28 cellular contexts compared by ENCODE assay signal in the genomic region with DNA sequence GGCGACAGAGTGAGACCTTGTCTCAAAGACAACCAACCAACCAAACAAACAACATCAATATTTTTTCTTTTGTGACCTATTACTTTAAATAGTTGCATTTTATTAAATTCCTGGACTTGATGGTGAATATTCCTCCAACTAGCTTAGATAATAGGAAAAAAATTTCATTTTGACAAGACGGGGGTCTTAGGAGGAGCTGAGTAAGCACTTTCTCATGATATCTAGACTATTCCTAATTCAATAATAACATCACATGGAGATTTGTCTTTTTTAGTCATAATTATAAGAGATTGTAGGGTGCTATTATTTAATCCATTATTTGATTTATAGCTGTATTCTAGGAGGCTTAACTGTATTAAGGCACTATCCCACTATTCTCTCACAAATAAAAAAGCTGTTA.
"Had no signal": no experiment of that assay in that cellular context is flagged by ENCODE, and none has a peak within 500 bp of the region (broad histone marks: within the 10 kb centered on the region; RNA-seq: fewer than 3 reads in every experiment).

No MANE protein-coding gene starts in this region.

- H3K36me3 Mint-ChIP-seq: naive B cell had no signal

- FAIRE-seq: endometrium, islet of Langerhans, keratinocyte had no signal

- H3K4me1 ChIP-seq: colonic mucosa, esophagus squamous epithelium, gastrocnemius medialis, heart right ventricle, left lung, lower lobe of right lung had no signal

- H3K4me1 Mint-ChIP-seq: mesothelial cell of epicardium, naive B cell had no signal

- H3K27me3 Mint-ChIP-seq: dendritic cell treated with granulocyte-macrophage colony-stimulating factor and Interleukin-4, amounts not matched to agents 40 ng/mL and 50 ng/mL, for 4 days; effector memory CD8-positive, alpha-beta T cell had no signal

- H3K36me3 ChIP-seq: colonic mucosa, esophagus squamous epithelium, gastrocnemius medialis, heart right ventricle, left lung, lower lobe of right lung had no signal

- H3K4me3 Mint-ChIP-seq: dendritic cell treated with granulocyte-macrophage colony-stimulating factor and Interleukin-4, amounts not matched to agents 40 ng/mL and 50 ng/mL, for 4 days; effector memory CD8-positive, alpha-beta T cell; endodermal cell; mesothelial cell of epicardium; naive B cell had no signal

- H3K27ac ChIP-seq: colonic mucosa, epithelial cell of prostate, esophagus squamous epithelium, gastrocnemius medialis, heart right ventricle, left lung, lower lobe of right lung had no signal

- DNase-seq: colonic mucosa; cortex of kidney; effector CD8-positive, alpha-beta T cell; effector memory CD8-positive, alpha-beta T cell; endodermal cell; erythroblast; esophagus squamous epithelium; foreskin fibroblast; foreskin melanocyte; gastrocnemius medialis; glutamatergic neuron; head of caudate nucleus; heart right ventricle; hippocampal formation; left cardiac atrium; left lung; left ventricle myocardium superior; lower lobe of right lung; mesenchymal stem cell; mucosa of descending colon; naive B cell had no signal

- H3K9me3 Mint-ChIP-seq: dendritic cell treated with granulocyte-macrophage colony-stimulating factor and Interleukin-4, amounts not matched to agents 40 ng/mL and 50 ng/mL, for 4 days; endodermal cell; mesothelial cell of epicardium had no signal

- H3K9me3 ChIP-seq: colonic mucosa, esophagus squamous epithelium, gastrocnemius medialis, heart right ventricle, left lung, lower lobe of right lung, mucosa of descending colon had no signal

- H3K27me3 ChIP-seq: colonic mucosa, esophagus squamous epithelium, gastrocnemius medialis, heart right ventricle, left lung had no signal

- H3K27ac Mint-ChIP-seq: dendritic cell treated with granulocyte-macrophage colony-stimulating factor and Interleukin-4, amounts not matched to agents 40 ng/mL and 50 ng/mL, for 4 days; effector memory CD8-positive, alpha-beta T cell; endodermal cell; mesothelial cell of epicardium; naive B cell had no signal

- ATAC-seq: effector memory CD8-positive, alpha-beta T cell; esophagus mucosa; gastrocnemius medialis; heart right ventricle; left cardiac atrium; left lung; left ventricle myocardium superior; lower lobe of right lung; mucosa of descending colon had no signal

- H3K4me3 ChIP-seq: colonic mucosa, esophagus squamous epithelium, gastrocnemius medialis, heart right ventricle, left lung, lower lobe of right lung, mucosa of descending colon had no signal
